In the genomic region with DNA sequence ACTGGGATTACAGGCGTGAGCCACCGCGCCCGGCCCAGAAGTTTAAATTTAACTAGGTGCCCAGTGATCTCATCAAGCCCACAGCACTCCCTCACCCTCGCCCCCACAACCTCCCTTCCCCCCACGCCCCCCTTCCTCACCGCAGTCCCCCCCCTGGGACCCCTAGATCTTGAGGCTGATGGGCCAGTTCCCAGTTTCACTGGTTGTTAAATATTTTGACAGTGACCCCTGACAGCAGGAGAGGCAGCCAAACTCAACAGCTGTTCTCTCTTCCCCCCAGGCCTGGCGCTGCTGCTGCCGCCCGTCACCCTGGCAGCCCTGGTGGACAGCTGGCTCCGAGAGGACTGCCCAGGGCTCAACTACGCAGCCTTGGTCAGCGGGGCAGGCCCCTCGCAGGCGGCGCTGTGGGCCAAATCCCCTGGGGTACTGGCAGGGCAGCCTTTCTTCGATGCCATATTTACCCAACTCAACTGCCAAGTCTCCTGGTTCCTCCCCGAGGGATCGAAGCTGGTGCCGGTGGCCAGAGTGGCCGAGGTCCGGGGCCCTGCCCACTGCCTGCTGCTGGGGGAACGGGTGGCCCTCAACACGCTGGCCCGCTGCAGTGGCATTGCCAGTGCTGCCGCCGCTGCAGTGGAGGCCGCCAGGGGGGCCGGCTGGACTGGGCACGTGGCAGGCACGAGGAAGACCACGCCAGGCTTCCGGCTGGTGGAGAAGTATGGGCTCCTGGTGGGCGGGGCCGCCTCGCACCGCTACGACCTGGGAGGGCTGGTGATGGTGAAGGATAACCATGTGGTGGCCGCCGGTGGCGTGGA, we compare ENCODE assay signal across 17 cellular contexts. TPM values are rescaled to one million over a fixed set of nuclear protein-coding genes. Genes with fewer than 3 reads are reported as not detected.
DNase-seq lines count a peak whose midpoint lies in the region; ATAC-seq, FAIRE-seq and TF ChIP-seq lines count a peak whose summit lies in the region.
"Had no signal": no experiment of that assay in that cellular context is flagged by ENCODE, and none has a peak within 500 bp of the region (broad histone marks: within the 10 kb centered on the region; RNA-seq: fewer than 3 reads in every experiment).

No MANE protein-coding gene starts in this region.

- DNase-seq in GM13976 (ENCODE audit: low spot score) (peak; percentile 16), HepG2 (ENCODE audit: low spot score) (no peak), DMS79 (lab: John Stamatoyannopoulos, UW) (no peak), PC-3 (no peak), midbrain (lab: John Stamatoyannopoulos, UW) (no peak)
- no peak for DNase-seq in CD8-positive, alpha-beta memory T cell
- DNase-seq: activated naive CD8-positive, alpha-beta T cell treated with anti-CD3 and anti-CD28 coated beads, Interleukin-2, amount 50 U/mL, for 24 hours; NCI-H748 treated with DMSO at 0.1 percent for 48 hours; T-cell had no signal

- intact Hi-C loops in HepG2 (cut with micrococcal nuclease; ENCODE audit: unreplicated experiment), result no loop called here
- intact Hi-C loops in PC-3 (cut with micrococcal nuclease), result no loop called here

- CTCF ChIA-PET in HepG2 (lab: Yijun Ruan, JAX; ENCODE audit: low intra/inter-chr PET ratio, low total read pairs) (no interaction called here), PC-3 (lab: Charles Lee) (interaction anchor here (0.6 kb wide), 1 partner anchor 43 kb away, joined by 7 read pairs; no protein-coding TSS in a partner anchor)
- CTCF ChIA-PET in CD8-positive, alpha-beta memory T cell (lab: Charles Lee), result interaction anchor here (0.7 to 1.3 kb wide), 4 partner anchors 50 to 302 kb away, joined by 3 read pairs; a partner anchor contains a TSS

- TF ChIP-seq CTCF in GM13976 (IDR thresholded peaks at IDR 0.05; ENCODE audit: borderline replicate concordance, control extremely low read depth, extremely low read depth, insufficient read depth, missing control alignments) (no peak), OCI-LY1 (IDR thresholded peaks at IDR 0.05; ENCODE audit: low read length) (no peak), HepG2 (CRISPR knock-in tag; IDR thresholded peaks at IDR 0.05) (no peak), PC-3 (conservative IDR thresholded peaks at IDR 0.05; ENCODE audit: low read depth, low read length) (no peak)

- 96% methylated on average over 35 of the region's 41 CpGs for WGBS in HepG2 (ENCODE audit: low lambda C conversion rate)

- H3K27ac Mint-ChIP-seq in CD8-positive, alpha-beta memory T cell, result no peak overlapping the region
- H3K27ac Mint-ChIP-seq: activated naive CD8-positive, alpha-beta T cell treated with anti-CD3 and anti-CD28 coated beads, Interleukin-2, amount 50 U/mL, for 24 hours; activated T-helper 17 cell treated with anti-CD3 and anti-CD28 coated beads, Interleukin-2, amount 50 U/mL, for 72 hours; T-cell had no signal

- H3K9ac ChIP-seq in OCI-LY1 (ENCODE audit: low read length) (no peak overlapping the region), HepG2 (ENCODE audit: insufficient read depth, low read depth, low read length) (no peak overlapping the region), skeletal muscle tissue (ENCODE audit: low read depth in 1 of 3, low read length in 3 of 3) (peak overlapping the region; percentile 38 to 69 (median 68)), PC-3 (ENCODE audit: low read length) (no peak overlapping the region)

- no peak overlapping the region for H3K4me2 ChIP-seq in OCI-LY1 (ENCODE audit: low read length)
- H3K4me2 ChIP-seq in HepG2 (ENCODE audit: low read depth, low read length), result no peak overlapping the region
- H3K4me2 ChIP-seq in PC-3 (ENCODE audit: low read length), result no peak overlapping the region

- H2AFZ ChIP-seq in OCI-LY1 (ENCODE audit: low read length) (no peak overlapping the region), HepG2 (ENCODE audit: low read length) (no peak overlapping the region), PC-3 (ENCODE audit: low read length) (no peak overlapping the region)

- no peaks in the 10 kb centered on the region for H3K9me3 Mint-ChIP-seq in CD8-positive, alpha-beta memory T cell
- H3K9me3 Mint-ChIP-seq: activated naive CD8-positive, alpha-beta T cell treated with anti-CD3 and anti-CD28 coated beads, Interleukin-2, amount 50 U/mL, for 24 hours; activated T-helper 17 cell treated with anti-CD3 and anti-CD28 coated beads, Interleukin-2, amount 50 U/mL, for 72 hours; T-cell had no signal

- H3K4me3 Mint-ChIP-seq in CD8-positive, alpha-beta memory T cell, result no peak overlapping the region
- H3K4me3 Mint-ChIP-seq: activated naive CD8-positive, alpha-beta T cell treated with anti-CD3 and anti-CD28 coated beads, Interleukin-2, amount 50 U/mL, for 24 hours; activated T-helper 17 cell treated with anti-CD3 and anti-CD28 coated beads, Interleukin-2, amount 50 U/mL, for 72 hours; nephron; T-cell had no signal

- no peak; the same call in 2 of the 3 replicates for ATAC-seq in HepG2
- no peak for ATAC-seq in PC-3
- ATAC-seq: activated naive CD8-positive, alpha-beta T cell treated with anti-CD3 and anti-CD28 coated beads, Interleukin-2, amount 50 U/mL, for 24 hours; activated T-helper 17 cell treated with anti-CD3 and anti-CD28 coated beads, Interleukin-2, amount 50 U/mL, for 72 hours; T-cell had no signal

- H3F3A ChIP-seq in OCI-LY1 (ENCODE audit: insufficient read depth, low read length) (no peaks in the 10 kb centered on the region), PC-3 (ENCODE audit: low read length, unreplicated experiment) (no peaks in the 10 kb centered on the region)

- in situ Hi-C loops in GM13976 (cut with MboI; ENCODE audit: low sequenced_read_pairs, unreplicated experiment) (loop anchor here (25.0 kb wide), 1 partner anchor 318 kb away; a partner anchor contains a TSS), HepG2 (cut with HindIII; ENCODE audit: extremely low pct_ligation_motif_present, low pct_unique_long_range_greater_than_20kb) (loop anchor here (10.0 kb wide), 1 partner anchor 340 kb away; a partner anchor contains a TSS)

- H3K27ac ChIP-seq in OCI-LY1 (ENCODE audit: low read depth, low read length, poor library complexity, severe bottlenecking) (peak overlapping the region; percentile 41), HepG2 (ENCODE audit: extremely low read length, insufficient read depth, low read length) (no peak overlapping the region), skeletal muscle tissue (ENCODE audit: low read depth, low read length) (peak overlapping the region; percentile 68), PC-3 (ENCODE audit: low read length) (no peak overlapping the region)
- no peak overlapping the region for H3K27ac ChIP-seq in CD8-positive, alpha-beta memory T cell (ENCODE audit: low read depth, low read length)
- H3K27ac ChIP-seq: RWPE1, VCaP had no signal

- no peak overlapping the region for H3K4me3 ChIP-seq in OCI-LY1 (ENCODE audit: low read depth, low read length, poor library complexity, severe bottlenecking)
- no peak overlapping the region for H3K4me3 ChIP-seq in HepG2 (replicated peaks in 1 of 3; ENCODE audit: insufficient read depth in 1 of 3, low read depth in 2 of 3, low read length in 3 of 3)
- peak overlapping the region in 2 of 3 donors; percentile 30 to 45 for H3K4me3 ChIP-seq in skeletal muscle tissue (ENCODE audit: low read length in 3 of 3)
- no peak overlapping the region for H3K4me3 ChIP-seq in PC-3 (ENCODE audit: low read length)
- no peak overlapping the region for H3K4me3 ChIP-seq in CD8-positive, alpha-beta memory T cell (ENCODE audit: low read length)

- H3K36me3 ChIP-seq in OCI-LY1 (ENCODE audit: insufficient read depth, low read length) (peaks cover 30% of the 10 kb centered on the region), HepG2 (replicated peaks in 1 of 2; ENCODE audit: control insufficient read depth in 1 of 2, insufficient read depth in 2 of 2, low read length in 2 of 2) (peaks cover 11 to 22% of the 10 kb centered on the region in 2 experiments; a peak in 4 of 5 replicates), skeletal muscle tissue (ENCODE audit: control insufficient read depth in 3 of 3, insufficient read depth in 3 of 3, low read length in 3 of 3) (no peaks in the 10 kb centered on the region), PC-3 (ENCODE audit: low read depth, low read length) (no peaks in the 10 kb centered on the region)
- H3K36me3 ChIP-seq in CD8-positive, alpha-beta memory T cell (ENCODE audit: insufficient read depth, low read length), result no peaks in the 10 kb centered on the region

- H3K4me1 Mint-ChIP-seq in CD8-positive, alpha-beta memory T cell, result peaks cover 6 to 11% (median 10%) of the 10 kb centered on the region in 3 donors
- H3K4me1 Mint-ChIP-seq: activated T-helper 17 cell treated with anti-CD3 and anti-CD28 coated beads, Interleukin-2, amount 50 U/mL, for 72 hours had no signal

- H3K9me3 ChIP-seq in OCI-LY1 (ENCODE audit: low read length) (peaks cover 3% of the 10 kb centered on the region; the same call in 1 of the 2 replicates), HepG2 (ENCODE audit: low read length) (no peaks in the 10 kb centered on the region), skeletal muscle tissue (ENCODE audit: control insufficient read depth in 3 of 3, low read length in 3 of 3) (no peaks in the 10 kb centered on the region), PC-3 (ENCODE audit: low read length) (no peaks in the 10 kb centered on the region)
- H3K9me3 ChIP-seq in CD8-positive, alpha-beta memory T cell (ENCODE audit: low read length), result no peaks in the 10 kb centered on the region

- peaks cover 0 to 2% of the 10 kb centered on the region in 2 donors for H3K27me3 Mint-ChIP-seq in CD8-positive, alpha-beta memory T cell
- H3K27me3 Mint-ChIP-seq: activated naive CD8-positive, alpha-beta T cell treated with anti-CD3 and anti-CD28 coated beads, Interleukin-2, amount 50 U/mL, for 24 hours; activated T-helper 17 cell treated with anti-CD3 and anti-CD28 coated beads, Interleukin-2, amount 50 U/mL, for 72 hours; T-cell had no signal

- TF ChIP-seq RAD21 in HepG2 (CRISPR knock-in tag; IDR thresholded peaks at IDR 0.05), result no peak

- no peaks in the 10 kb centered on the region for H3K27me3 ChIP-seq in OCI-LY1 (ENCODE audit: insufficient read depth, low read length)
- no peaks in the 10 kb centered on the region for H3K27me3 ChIP-seq in HepG2 (ENCODE audit: control insufficient read depth in 1 of 2, insufficient read depth in 2 of 2, low read length in 2 of 2)
- H3K27me3 ChIP-seq in skeletal muscle tissue (ENCODE audit: control insufficient read depth in 3 of 3, insufficient read depth in 3 of 3, low read length in 3 of 3), result no peaks in the 10 kb centered on the region
- H3K27me3 ChIP-seq in PC-3 (ENCODE audit: low read length), result no peaks in the 10 kb centered on the region
- no peaks in the 10 kb centered on the region for H3K27me3 ChIP-seq in CD8-positive, alpha-beta memory T cell (ENCODE audit: insufficient read depth, low read length, poor library complexity, severe bottlenecking)

- TF ChIP-seq EP300 in HepG2 (IDR thresholded peaks at IDR 0.05; ENCODE audit: low read depth in 2 of 2, low read length in 2 of 2) (no peak), HepG2 (CRISPR knock-in tag; IDR thresholded peaks at IDR 0.05; ENCODE audit: borderline replicate concordance) (no peak)

- H4K20me1 ChIP-seq in OCI-LY1 (ENCODE audit: insufficient read depth, low read length), result no peaks in the 10 kb centered on the region
- peaks cover 30% of the 10 kb centered on the region for H4K20me1 ChIP-seq in HepG2 (ENCODE audit: insufficient read depth, low read length)
- H4K20me1 ChIP-seq in PC-3 (ENCODE audit: low read length), result no peaks in the 10 kb centered on the region

- no peak for FAIRE-seq in HepG2 (lab: Jason Lieb, UNC)

- H3K79me2 ChIP-seq in OCI-LY1 (ENCODE audit: insufficient read depth, low read length) (no peaks in the 10 kb centered on the region), HepG2 (ENCODE audit: insufficient read depth, low read length) (peaks cover 28% of the 10 kb centered on the region), PC-3 (ENCODE audit: low read length) (no peaks in the 10 kb centered on the region)

- POLR2A ChIA-PET in HepG2 (lab: Yijun Ruan, JAX) (interaction anchor here (1.2 kb wide), 1 partner anchor 15 kb away, joined by 3 read pairs; a partner anchor contains a TSS), PC-3 (lab: Charles Lee; ENCODE audit: unreplicated experiment) (no interaction called here)
- POLR2A ChIA-PET in CD8-positive, alpha-beta memory T cell (lab: Charles Lee), result interaction anchor here (0.6 kb wide), 1 partner anchor 123 kb away, joined by 4 read pairs; no protein-coding TSS in a partner anchor

- H3K9me2 ChIP-seq in OCI-LY1 (ENCODE audit: low read depth, low read length) (no peaks in the 10 kb centered on the region), PC-3 (replicated peaks; ENCODE audit: low read length) (no peaks in the 10 kb centered on the region)

- H3K4me1 ChIP-seq in OCI-LY1 (ENCODE audit: insufficient read depth, low read length, severe bottlenecking) (peaks cover 24% of the 10 kb centered on the region), HepG2 (ENCODE audit: insufficient read depth, low read length) (peaks cover 19% of the 10 kb centered on the region), skeletal muscle tissue (ENCODE audit: control insufficient read depth in 3 of 3, insufficient read depth in 3 of 3, low read length in 3 of 3) (peaks cover 0 to 5% (median 5%) of the 10 kb centered on the region in 3 donors), PC-3 (ENCODE audit: insufficient read depth, low read length) (no peaks in the 10 kb centered on the region; the same call in 1 of the 2 replicates)
- peaks cover 5% of the 10 kb centered on the region for H3K4me1 ChIP-seq in CD8-positive, alpha-beta memory T cell (ENCODE audit: insufficient read depth, low read length)

- BruUV-seq in HepG2 (replicated peaks; lab: Mats Ljungman, UMichigan) (no TSS peak), PC-3 (replicated peaks; lab: Mats Ljungman, UMichigan) (no TSS peak)

- H3K36me3 Mint-ChIP-seq in CD8-positive, alpha-beta memory T cell, result no peaks in the 10 kb centered on the region
- H3K36me3 Mint-ChIP-seq: T-cell had no signal

- peak in 1 of 2 experiments; percentile 25; a peak in 1 of 4 replicates for TF ChIP-seq POLR2A in HepG2 (IDR thresholded peaks at IDR 0.05; ENCODE audit: insufficient read depth in 1 of 2, low read depth in 2 of 2, low read length in 2 of 2)

RNA-seq across cellular contexts. Expression of a gene that starts 15.6 kb away (rescaled TPM):
- total RNA-seq in HepG2 (2016; rRNA removed; fragmentation: Illumina TruSeq; extraction: Trizol), result 218 and 244 TPM in 2 replicates
- total RNA-seq in HepG2 (2016; cell fraction: cytosol; rRNA removed; fragmentation: Illumina TruSeq; extraction: Trizol; ENCODE audit: low read depth), result 87.1 and 92.9 TPM in 2 replicates
- 223 and 253 TPM in 2 replicates for total RNA-seq in HepG2 (2016; cell fraction: insoluble cytoplasmic fraction; rRNA removed; fragmentation: Illumina TruSeq; extraction: Trizol)
- total RNA-seq in HepG2 (2016; cell fraction: membrane; rRNA removed; fragmentation: Illumina TruSeq; extraction: Trizol), result 152 and 159 TPM in 2 replicates
- 99.3 and 115 TPM in 2 replicates for total RNA-seq in HepG2 (2016; cell fraction: nucleus; rRNA removed; fragmentation: Illumina TruSeq; extraction: Trizol)
- 130 and 137 TPM in 2 replicates for polyA plus RNA-seq in HepG2 (2011; rRNA removed)
- 103 and 170 TPM in 2 replicates for polyA plus RNA-seq in HepG2 (2011; cell fraction: cytosol; rRNA removed)
- polyA plus RNA-seq in HepG2 (2011; cell fraction: nucleus; rRNA removed), result 80.0 and 88.2 TPM in 2 replicates
- polyA plus RNA-seq in HepG2 (2012), result 123 and 130 TPM in 2 replicates
- 105 and 118 TPM in 2 replicates for polyA plus RNA-seq in HepG2 (2016; cell fraction: cytosol; fragmentation: Illumina TruSeq; extraction: Trizol; ENCODE audit: low read depth)
- polyA plus RNA-seq in HepG2 (2016; cell fraction: insoluble cytoplasmic fraction; fragmentation: Illumina TruSeq; extraction: Trizol; ENCODE audit: low read depth), result 245 and 255 TPM in 2 replicates
- polyA plus RNA-seq in HepG2 (2016; cell fraction: membrane; fragmentation: Illumina TruSeq; extraction: Trizol; ENCODE audit: low read depth), result 133 and 135 TPM in 2 replicates
- polyA plus RNA-seq in HepG2 (2016; cell fraction: nucleus; fragmentation: Illumina TruSeq; extraction: Trizol; ENCODE audit: insufficient read depth, low read depth), result 215 and 218 TPM in 2 replicates
- polyA minus RNA-seq in HepG2 (2011; rRNA and poly(A)+ RNA removed; ENCODE audit: low replicate concordance), result 1.2 and 248 TPM in 2 replicates
- polyA minus RNA-seq in HepG2 (2011; cell fraction: cytosol; rRNA and poly(A)+ RNA removed), result 160 and 171 TPM in 2 replicates
- 30.1 and 34.9 TPM in 2 replicates for polyA minus RNA-seq in HepG2 (2011; cell fraction: nucleus; rRNA and poly(A)+ RNA removed)
- total RNA-seq in skeletal muscle tissue, result 34.4 TPM
- total RNA-seq in PC-3 (2014; rRNA removed), result 0.22 and 1.3 TPM in 2 replicates
- 1 to 10 TPM; 3.0 to 3.5 TPM for total RNA-seq in CD8-positive, alpha-beta memory T cell
- polyA plus RNA-seq in CD8-positive, alpha-beta memory T cell, result 0.74 TPM

RNA-seq across cellular contexts. Expression of a gene that starts 31.5 kb away (rescaled TPM):
- total RNA-seq in HepG2 (2016; rRNA removed; fragmentation: Illumina TruSeq; extraction: Trizol) (0.22 and 0.38 TPM in 2 replicates), skeletal muscle tissue (1.0 TPM), PC-3 (2014; rRNA removed) (not detected in 2 replicates)
- total RNA-seq in HepG2 (2016; cell fraction: cytosol; rRNA removed; fragmentation: Illumina TruSeq; extraction: Trizol; ENCODE audit: low read depth), result 0.10 TPM in 1 of 2 replicates, not detected in the other
- total RNA-seq in HepG2 (2016; cell fraction: insoluble cytoplasmic fraction; rRNA removed; fragmentation: Illumina TruSeq; extraction: Trizol), result 0.10 and 0.35 TPM in 2 replicates
- total RNA-seq in HepG2 (2016; cell fraction: membrane; rRNA removed; fragmentation: Illumina TruSeq; extraction: Trizol), result 0.06 TPM in 1 of 2 replicates, not detected in the other
- 0.28 and 0.34 TPM in 2 replicates for total RNA-seq in HepG2 (2016; cell fraction: nucleus; rRNA removed; fragmentation: Illumina TruSeq; extraction: Trizol)
- 1.6 and 3.8 TPM in 2 replicates for polyA plus RNA-seq in HepG2 (2011; rRNA removed)
- polyA plus RNA-seq in HepG2 (2011; cell fraction: cytosol; rRNA removed), result 0.94 and 1.1 TPM in 2 replicates
- 1.1 and 2.5 TPM in 2 replicates for polyA plus RNA-seq in HepG2 (2011; cell fraction: nucleus; rRNA removed)
- 2.4 and 2.5 TPM in 2 replicates for polyA plus RNA-seq in HepG2 (2012)
- polyA plus RNA-seq in HepG2 (2016; cell fraction: cytosol; fragmentation: Illumina TruSeq; extraction: Trizol; ENCODE audit: low read depth), result 0.07 and 0.09 TPM in 2 replicates
- polyA plus RNA-seq in HepG2 (2016; cell fraction: insoluble cytoplasmic fraction; fragmentation: Illumina TruSeq; extraction: Trizol; ENCODE audit: low read depth), result 0.25 and 0.39 TPM in 2 replicates
- 0.13 and 0.23 TPM in 2 replicates for polyA plus RNA-seq in HepG2 (2016; cell fraction: membrane; fragmentation: Illumina TruSeq; extraction: Trizol; ENCODE audit: low read depth)
- 0.44 and 1.1 TPM in 2 replicates for polyA plus RNA-seq in HepG2 (2016; cell fraction: nucleus; fragmentation: Illumina TruSeq; extraction: Trizol; ENCODE audit: insufficient read depth, low read depth)
- 1.7 and 5.3 TPM in 2 replicates for polyA minus RNA-seq in HepG2 (2011; rRNA and poly(A)+ RNA removed; ENCODE audit: low replicate concordance)
- polyA minus RNA-seq in HepG2 (2011; cell fraction: cytosol; rRNA and poly(A)+ RNA removed), result 0.79 and 1.7 TPM in 2 replicates
- 0.52 and 1.4 TPM in 2 replicates for polyA minus RNA-seq in HepG2 (2011; cell fraction: nucleus; rRNA and poly(A)+ RNA removed)
- total RNA-seq in CD8-positive, alpha-beta memory T cell, result 100 to 1,000 TPM; 136 to 144 TPM
- 255 TPM for polyA plus RNA-seq in CD8-positive, alpha-beta memory T cell
- total RNA-seq: lung microvascular endothelial cell had no signal
- polyA plus RNA-seq: BJ had no signal

RNA-seq across cellular contexts. Expression of a gene that starts 51.2 kb away (rescaled TPM):
- total RNA-seq in HepG2 (2016; rRNA removed; fragmentation: Illumina TruSeq; extraction: Trizol) (not detected in 2 replicates), skeletal muscle tissue (1.0 TPM), PC-3 (2014; rRNA removed) (not detected in 2 replicates)
- total RNA-seq in HepG2 (2016; cell fraction: cytosol; rRNA removed; fragmentation: Illumina TruSeq; extraction: Trizol; ENCODE audit: low read depth), result not detected in 2 replicates
- not detected in 2 replicates for total RNA-seq in HepG2 (2016; cell fraction: insoluble cytoplasmic fraction; rRNA removed; fragmentation: Illumina TruSeq; extraction: Trizol)
- not detected in 2 replicates for total RNA-seq in HepG2 (2016; cell fraction: membrane; rRNA removed; fragmentation: Illumina TruSeq; extraction: Trizol)
- not detected in 2 replicates for total RNA-seq in HepG2 (2016; cell fraction: nucleus; rRNA removed; fragmentation: Illumina TruSeq; extraction: Trizol)
- not detected in 2 replicates for polyA plus RNA-seq in HepG2 (2011; rRNA removed)
- not detected in 2 replicates for polyA plus RNA-seq in HepG2 (2011; cell fraction: cytosol; rRNA removed)
- polyA plus RNA-seq in HepG2 (2011; cell fraction: nucleus; rRNA removed), result not detected in 2 replicates
- polyA plus RNA-seq in HepG2 (2012), result not detected in 2 replicates
- polyA plus RNA-seq in HepG2 (2016; cell fraction: cytosol; fragmentation: Illumina TruSeq; extraction: Trizol; ENCODE audit: low read depth), result not detected in 2 replicates
- polyA plus RNA-seq in HepG2 (2016; cell fraction: insoluble cytoplasmic fraction; fragmentation: Illumina TruSeq; extraction: Trizol; ENCODE audit: low read depth), result not detected in 2 replicates
- not detected in 2 replicates for polyA plus RNA-seq in HepG2 (2016; cell fraction: membrane; fragmentation: Illumina TruSeq; extraction: Trizol; ENCODE audit: low read depth)
- not detected in 2 replicates for polyA plus RNA-seq in HepG2 (2016; cell fraction: nucleus; fragmentation: Illumina TruSeq; extraction: Trizol; ENCODE audit: insufficient read depth, low read depth)
- not detected in 2 replicates for polyA minus RNA-seq in HepG2 (2011; rRNA and poly(A)+ RNA removed; ENCODE audit: low replicate concordance)
- polyA minus RNA-seq in HepG2 (2011; cell fraction: cytosol; rRNA and poly(A)+ RNA removed), result not detected in 2 replicates
- polyA minus RNA-seq in HepG2 (2011; cell fraction: nucleus; rRNA and poly(A)+ RNA removed), result not detected in 2 replicates
- 10 to 100 TPM; 32.3 to 33.3 TPM for total RNA-seq in CD8-positive, alpha-beta memory T cell
- polyA plus RNA-seq in CD8-positive, alpha-beta memory T cell, result 45.0 TPM
- total RNA-seq: lung microvascular endothelial cell had no signal
- polyA plus RNA-seq: BJ had no signal

Comparison
In these comparisons a context has a peak if more than half of its experiments do, and no peak if none do; other contexts are left out.
1. H3K27ac ChIP-seq: peak in OCI-LY1 (single experiment) and skeletal muscle tissue (single experiment); none in HepG2 (single experiment), PC-3 (single experiment) and CD8-positive, alpha-beta memory T cell (single experiment).
2. H3K4me3 ChIP-seq: peak in skeletal muscle tissue (2 of 3); none in OCI-LY1 (single experiment), HepG2 (0 of 3), PC-3 (single experiment) and CD8-positive, alpha-beta memory T cell (single experiment).
3. H3K9ac ChIP-seq: peak in skeletal muscle tissue (3 of 3); none in OCI-LY1 (single experiment), HepG2 (single experiment) and PC-3 (single experiment).
4. RNA of a gene that starts 31.5 kb away (total RNA-seq): 136 to 144 TPM in CD8-positive, alpha-beta memory T cell; 1.0 TPM in skeletal muscle tissue (single experiment), 0.06 to 0.38 TPM in HepG2 and not detected in PC-3; every median in the first group is over 10 times any median in the second.
5. RNA of a gene that starts 51.2 kb away (total RNA-seq): 32.3 to 33.3 TPM in CD8-positive, alpha-beta memory T cell; 1.0 TPM in skeletal muscle tissue (single experiment), not detected in HepG2 and not detected in PC-3; every median in the first group is over 10 times any median in the second.